In genomic region chr15:83199288-83199687, GRCh38 we compare ENCODE assay signal across 10 cellular contexts. TPM values are rescaled to one million over a fixed set of nuclear protein-coding genes. Genes with fewer than 3 reads are reported as not detected.
A peak's percentile ranks its signal among the peaks of the same experiment; 100 is the strongest.
DNase-seq lines count a peak whose midpoint lies in the region; ATAC-seq and FAIRE-seq lines count a peak whose summit lies in the region.
"Had no signal": no experiment of that assay in that cellular context is flagged by ENCODE, and none has a peak within 500 bp of the region (broad histone marks: within the 10 kb centered on the region; RNA-seq: fewer than 3 reads in every experiment).

No MANE protein-coding gene starts in this region.

- H3K9me3 Mint-ChIP-seq in activated naive CD8-positive, alpha-beta T cell treated with anti-CD3 and anti-CD28 coated beads, Interleukin-2, amount 10 ng/mL, durations not matched to agents 7 days and 5 days = no peaks in the 10 kb centered on the region
- H3K9me3 Mint-ChIP-seq: T-cell had no signal

- H3K4me3 Mint-ChIP-seq in activated naive CD8-positive, alpha-beta T cell treated with anti-CD3 and anti-CD28 coated beads, Interleukin-2, amount 10 ng/mL, durations not matched to agents 7 days and 5 days = peak overlapping the region; percentile 1
- H3K4me3 Mint-ChIP-seq: T-cell had no signal

- peaks cover 19% of the 10 kb centered on the region for H3K27me3 Mint-ChIP-seq in activated naive CD8-positive, alpha-beta T cell treated with anti-CD3 and anti-CD28 coated beads, Interleukin-2, amount 10 ng/mL, durations not matched to agents 7 days and 5 days

- intact Hi-C loops in posterior vena cava (cut with DNase I) = no loop called here

- no peak for DNase-seq in activated naive CD8-positive, alpha-beta T cell treated with anti-CD3 and anti-CD28 coated beads, Interleukin-2, amount 10 ng/mL, durations not matched to agents 7 days and 5 days
- DNase-seq in posterior vena cava (ENCODE audit: low spot score) (no peak), RCC 7860 (ENCODE audit: low spot score) (no peak)
- no peak for DNase-seq in activated CD8-positive, alpha-beta memory T cell treated with anti-CD3 and anti-CD28 coated beads, Interleukin-2, amount 50 U/mL, for 4 hours
- DNase-seq: NCI-H446, T-cell had no signal

- H3K4me1 Mint-ChIP-seq in activated naive CD8-positive, alpha-beta T cell treated with anti-CD3 and anti-CD28 coated beads, Interleukin-2, amount 10 ng/mL, durations not matched to agents 7 days and 5 days = peaks cover 16% of the 10 kb centered on the region

- peaks cover 2% of the 10 kb centered on the region for H3K36me3 Mint-ChIP-seq in activated naive CD8-positive, alpha-beta T cell treated with anti-CD3 and anti-CD28 coated beads, Interleukin-2, amount 10 ng/mL, durations not matched to agents 7 days and 5 days
- H3K36me3 Mint-ChIP-seq: T-cell had no signal

- peak; percentile 86 for ATAC-seq in GM18868 (IDR thresholded peaks at IDR 0.05; ENCODE audit: unreplicated experiment)
- ATAC-seq in GM21381 (IDR thresholded peaks at IDR 0.05; ENCODE audit: unreplicated experiment) = peak; percentile 91
- ATAC-seq in HG03095 (IDR thresholded peaks at IDR 0.05; ENCODE audit: unreplicated experiment) = peak; percentile 62
- ATAC-seq in activated naive CD8-positive, alpha-beta T cell treated with anti-CD3 and anti-CD28 coated beads, Interleukin-2, amount 10 ng/mL, durations not matched to agents 7 days and 5 days (ENCODE audit: low read depth) = peak; percentile 56
- ATAC-seq: T-cell had no signal

- H3K27ac Mint-ChIP-seq in activated naive CD8-positive, alpha-beta T cell treated with anti-CD3 and anti-CD28 coated beads, Interleukin-2, amount 10 ng/mL, durations not matched to agents 7 days and 5 days = no peak overlapping the region

- POLR2A ChIA-PET in activated naive CD8-positive, alpha-beta T cell treated with anti-CD3 and anti-CD28 coated beads, Interleukin-2, amount 10 ng/mL, durations not matched to agents 7 days and 5 days (lab: Charles Lee) = interaction anchor here (0.7 kb wide), 2 partner anchors 133 to 518 kb away, joined by 4 to 5 read pairs; no protein-coding TSS in a partner anchor

- FAIRE-seq in RCC 7860 (lab: Jason Lieb, UNC) = no peak
- FAIRE-seq: endothelial cell of umbilical vein had no signal

RNA-seq across cellular contexts. Expression of gene HDGFL3, which starts 8.3 kb away (rescaled TPM):
- total RNA-seq in activated naive CD8-positive, alpha-beta T cell treated with anti-CD3 and anti-CD28 coated beads, Interleukin-2, amount 10 ng/mL, durations not matched to agents 7 days and 5 days = 10 to 100 TPM; 26.6 to 29.0 TPM
- total RNA-seq in posterior vena cava = 10 to 100 TPM; 57.9 to 70.0 TPM
